Comparison of ENCODE assay signal across 24 cellular contexts in genomic region chr7:93538061-93538460, GRCh38. TPM values are rescaled to one million over a fixed set of nuclear protein-coding genes. Genes with fewer than 3 reads are reported as not detected.
"Had no signal": no experiment of that assay in that cellular context is flagged by ENCODE, and none has a peak within 500 bp of the region (broad histone marks: within the 10 kb centered on the region; RNA-seq: fewer than 3 reads in every experiment).

No MANE protein-coding gene starts in this region.

- H3K27me3 ChIP-seq: colonic mucosa, esophagus squamous epithelium, gastrocnemius medialis, heart right ventricle, left lung had no signal

- H3K27ac ChIP-seq: colonic mucosa, epithelial cell of prostate, esophagus squamous epithelium, gastrocnemius medialis, heart right ventricle, left lung, lower lobe of right lung had no signal

- ATAC-seq: effector memory CD8-positive, alpha-beta T cell; esophagus mucosa; gastrocnemius medialis; heart right ventricle; left cardiac atrium; left lung; left ventricle myocardium superior; lower lobe of right lung; mucosa of descending colon had no signal

- H3K9me3 ChIP-seq: colonic mucosa, esophagus squamous epithelium, gastrocnemius medialis, heart right ventricle, left lung, lower lobe of right lung, mucosa of descending colon had no signal

- DNase-seq: colonic mucosa; cortex of kidney; effector CD8-positive, alpha-beta T cell; effector memory CD8-positive, alpha-beta T cell; endodermal cell; erythroblast; esophagus squamous epithelium; foreskin fibroblast; foreskin melanocyte; gastrocnemius medialis; glutamatergic neuron; head of caudate nucleus; heart right ventricle; hippocampal formation; left cardiac atrium; left lung; left ventricle myocardium superior; lower lobe of right lung; mesenchymal stem cell; mucosa of descending colon; naive B cell had no signal

- H3K36me3 ChIP-seq: colonic mucosa, esophagus squamous epithelium, gastrocnemius medialis, heart right ventricle, left lung, lower lobe of right lung had no signal

- H3K4me1 ChIP-seq: colonic mucosa, esophagus squamous epithelium, gastrocnemius medialis, heart right ventricle, left lung, lower lobe of right lung had no signal

- H3K4me3 ChIP-seq: colonic mucosa, esophagus squamous epithelium, gastrocnemius medialis, heart right ventricle, left lung, lower lobe of right lung, mucosa of descending colon had no signal

RNA-seq across cellular contexts. Expression of gene CALCR, which starts 36.5 kb away (rescaled TPM):
- polyA plus RNA-seq: heart right ventricle, keratinocyte had no signal
